In the genomic region with DNA sequence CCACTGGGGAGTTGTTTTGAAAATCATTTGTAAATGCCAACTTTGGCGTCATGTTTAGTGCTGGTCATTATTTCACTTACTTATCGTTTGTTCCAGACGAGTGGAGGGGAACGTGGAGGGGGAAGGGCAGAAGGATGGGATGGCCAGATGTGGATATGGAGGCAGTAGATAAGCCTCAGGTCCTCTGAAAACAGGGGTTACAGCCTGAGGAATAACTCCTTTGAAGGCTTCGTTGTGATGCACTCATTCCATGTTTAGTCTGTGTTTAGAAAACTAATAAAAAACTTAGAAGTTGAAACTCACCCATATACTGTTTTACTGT, we compare ENCODE assay signal across 8 cellular contexts. TPM values are rescaled to one million over a fixed set of nuclear protein-coding genes. Genes with fewer than 3 reads are reported as not detected.
A peak's percentile ranks its signal among the peaks of the same experiment; 100 is the strongest.
DNase-seq lines count a peak whose midpoint lies in the region; ATAC-seq and TF ChIP-seq lines count a peak whose summit lies in the region.

No MANE protein-coding gene starts in this region.

- WGBS in tibial nerve, 2 donors, result 0 to 1% methylated on average over 5 of the region's 5 CpGs

- H3K9me3 Mint-ChIP-seq in CD4-positive, alpha-beta memory T cell, result no peaks in the 10 kb centered on the region
- H3K9me3 Mint-ChIP-seq in IgD-negative memory B cell, result no peaks in the 10 kb centered on the region

- H3K27me3 ChIP-seq in CD4-positive, alpha-beta memory T cell (ENCODE audit: insufficient read depth, low read length), result no peaks in the 10 kb centered on the region
- H3K27me3 ChIP-seq in left lung (peaks cover 0 to 6% of the 10 kb centered on the region in 2 donors), tibial nerve (no peaks in the 10 kb centered on the region)

- H3K4me3 ChIP-seq in CD4-positive, alpha-beta memory T cell (ENCODE audit: low read length in 2 of 2), result peak overlapping the region; percentile 43 to 95
- H3K4me3 ChIP-seq in left lung (peak overlapping the region; percentile 73 to 87), tibial nerve (peak overlapping the region; percentile 69 to 97 (median 82))

- TF ChIP-seq POLR2A in tibial nerve (IDR thresholded peaks at IDR 0.05) (no peak), GM18505 (IDR thresholded peaks at IDR 0.05; ENCODE audit: borderline replicate concordance, extremely low read depth, insufficient read depth, insufficient read length) (no peak)

- H3K36me3 ChIP-seq in CD4-positive, alpha-beta memory T cell (ENCODE audit: insufficient read depth, low read length), result peaks cover 4% of the 10 kb centered on the region
- H3K36me3 ChIP-seq in left lung (peaks cover 0 to 11% of the 10 kb centered on the region in 2 donors), tibial nerve (peaks cover 0 to 16% (median 0%) of the 10 kb centered on the region in 3 donors)

- H3K4me3 Mint-ChIP-seq in CD4-positive, alpha-beta memory T cell, result peak overlapping the region; percentile 97 to 99 (median 98)
- peak overlapping the region; percentile 90 to 99 (median 96) for H3K4me3 Mint-ChIP-seq in IgD-negative memory B cell

- no peak for ATAC-seq in left lung
- ATAC-seq in HG03139 (IDR thresholded peaks at IDR 0.05; ENCODE audit: unreplicated experiment), result no peak
- ATAC-seq in GM18505 (IDR thresholded peaks at IDR 0.05; ENCODE audit: unreplicated experiment), result no peak
- no peak for ATAC-seq in GM21515 (IDR thresholded peaks at IDR 0.05; ENCODE audit: unreplicated experiment)

- no peaks in the 10 kb centered on the region for H3K9me3 ChIP-seq in CD4-positive, alpha-beta memory T cell (ENCODE audit: control insufficient read depth in 1 of 2, low read length in 2 of 2)
- H3K9me3 ChIP-seq in left lung (no peaks in the 10 kb centered on the region), tibial nerve (no peaks in the 10 kb centered on the region)

- POLR2A ChIA-PET in CD4-positive, alpha-beta memory T cell (lab: Charles Lee; ENCODE audit: partially characterized antibody), result no interaction called here

- peaks cover 0 to 1% of the 10 kb centered on the region in 2 donors for H3K27me3 Mint-ChIP-seq in CD4-positive, alpha-beta memory T cell
- H3K27me3 Mint-ChIP-seq in IgD-negative memory B cell, result no peaks in the 10 kb centered on the region

- H3K27ac ChIP-seq in CD4-positive, alpha-beta memory T cell (ENCODE audit: low read depth, low read length), result no peak overlapping the region
- H3K27ac ChIP-seq in left lung (peak overlapping the region; percentile 82 to 92), tibial nerve (peak overlapping the region; percentile 74 to 93 (median 90))

- no peak for TF ChIP-seq EP300 in tibial nerve (IDR thresholded peaks at IDR 0.05)

- DNase-seq in CD4-positive, alpha-beta memory T cell, result no peak
- DNase-seq in astrocyte of the hippocampus (ENCODE audit: low read depth, low spot score), result peak; percentile 40
- no peak for DNase-seq in left lung
- DNase-seq in tibial nerve (ENCODE audit: low spot score in 2 of 2), result peak in 1 of 2 donors; percentile 25

- peaks cover 17% of the 10 kb centered on the region for H3K4me1 ChIP-seq in CD4-positive, alpha-beta memory T cell (ENCODE audit: insufficient read depth, low read length)
- peaks cover 0 to 16% of the 10 kb centered on the region in 2 donors for H3K4me1 ChIP-seq in left lung
- H3K4me1 ChIP-seq in tibial nerve, result peaks cover 0 to 22% (median 2%) of the 10 kb centered on the region in 4 donors

- H3K4me1 Mint-ChIP-seq in CD4-positive, alpha-beta memory T cell, result peaks cover 17 to 42% (median 26%) of the 10 kb centered on the region in 4 donors
- peaks cover 13 to 19% (median 16%) of the 10 kb centered on the region in 3 donors for H3K4me1 Mint-ChIP-seq in IgD-negative memory B cell

- peak overlapping the region; percentile 43 to 94 (median 89) for H3K27ac Mint-ChIP-seq in CD4-positive, alpha-beta memory T cell
- peak overlapping the region in 1 of 3 donors; percentile 73 for H3K27ac Mint-ChIP-seq in IgD-negative memory B cell

- H3K36me3 Mint-ChIP-seq in CD4-positive, alpha-beta memory T cell, result peaks cover 11 to 14% of the 10 kb centered on the region in 2 donors
- H3K36me3 Mint-ChIP-seq in IgD-negative memory B cell, result peaks cover 2% of the 10 kb centered on the region

- TF ChIP-seq CTCF in left lung (IDR thresholded peaks at IDR 0.05) (no peak), tibial nerve (IDR thresholded peaks at IDR 0.05) (no peak)

- intact Hi-C loops in CD4-positive, alpha-beta memory T cell (cut with micrococcal nuclease), result loop anchor here (2.0 kb wide), 1 partner anchor 90 kb away; a partner anchor contains a TSS
- intact Hi-C loops in left lung (cut with DNase I), result no loop called here

- CTCF ChIA-PET in CD4-positive, alpha-beta memory T cell (lab: Charles Lee; ENCODE audit: partially characterized antibody), result no interaction called here

RNA-seq across cellular contexts. Expression of a gene that starts 1.1 kb away (rescaled TPM):
- total RNA-seq in CD4-positive, alpha-beta memory T cell, result 10 to 100 TPM; 10.2 to 10.8 TPM
- 1 to 10 TPM in 1 of 2 donors, under 1 TPM in 1; 0.58 to 1.7 TPM for polyA plus RNA-seq in CD4-positive, alpha-beta memory T cell
- polyA plus RNA-seq in IgD-negative memory B cell, result 0.88 TPM
- 10 to 100 TPM; 28.3 to 33.6 TPM for total RNA-seq in left lung
- 10 to 100 TPM; 12.7 to 23.8 (median 18.2) TPM for total RNA-seq in tibial nerve
